Comparison of ENCODE assay signal across 25 cellular contexts in the genomic region with DNA sequence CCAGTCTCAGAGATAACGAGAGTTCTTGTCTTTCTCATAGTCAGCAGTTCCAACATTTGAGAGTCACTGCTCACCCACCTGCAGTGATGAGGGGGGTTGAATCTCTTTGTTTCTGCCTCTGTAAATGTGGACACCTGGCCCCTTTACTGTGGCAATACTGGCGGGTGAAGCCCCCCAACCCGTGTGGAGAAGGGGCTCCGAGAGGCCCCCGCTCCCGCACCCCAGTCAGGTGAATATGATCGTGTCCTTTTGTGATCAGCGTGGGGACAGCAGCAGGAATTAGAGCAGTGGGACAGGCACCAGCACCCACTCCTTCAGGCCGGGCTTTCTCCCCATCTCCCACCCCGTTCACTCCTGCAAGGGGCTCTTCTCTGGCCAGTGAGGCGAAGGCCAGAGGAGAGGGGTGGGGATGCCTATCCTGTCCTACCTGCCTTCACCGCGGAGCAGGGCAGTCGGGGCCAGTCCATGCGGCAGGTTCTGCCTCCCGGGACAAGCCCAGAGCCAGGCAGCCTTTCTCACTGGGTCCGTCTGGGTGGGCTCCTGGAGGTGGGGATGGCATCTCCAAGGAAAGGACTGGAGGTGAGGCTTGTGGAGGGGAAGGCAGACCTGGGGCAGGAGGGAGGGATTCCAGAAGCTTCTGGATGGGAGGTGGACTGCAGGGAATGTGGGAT.
"Had no signal": no experiment of that assay in that cellular context is flagged by ENCODE, and none has a peak within 500 bp of the region (broad histone marks: within the 10 kb centered on the region; RNA-seq: fewer than 3 reads in every experiment).

No MANE protein-coding gene starts in this region.

- FAIRE-seq: urothelium cell line had no signal

- H3K9me3 Mint-ChIP-seq: activated T-helper 17 cell treated with anti-CD3 and anti-CD28 coated beads, Interleukin-2, amount 50 U/mL, for 72 hours; neural progenitor cell; stimulated activated memory B cell treated with anti-CD40 and anti-IgM and Interleukin-4, amounts not matched to agents 10 μg/mL and 1 μg/mL and 100 μg/mL, for 72 hours had no signal

- H3K9ac ChIP-seq: neural progenitor cell had no signal

- H3K36me3 Mint-ChIP-seq: activated naive CD8-positive, alpha-beta T cell; mesothelial cell of epicardium; naive thymus-derived CD8-positive, alpha-beta T cell; neural progenitor cell; stimulated activated memory B cell treated with anti-CD40 and anti-IgM and Interleukin-4, amounts not matched to agents 10 μg/mL and 1 μg/mL and 100 μg/mL, for 72 hours had no signal

- H3K27me3 ChIP-seq: adrenal gland, breast epithelium, hepatocyte, neural progenitor cell, stomach, suprapubic skin had no signal

- H3K4me1 Mint-ChIP-seq: activated T-helper 17 cell treated with anti-CD3 and anti-CD28 coated beads, Interleukin-2, amount 50 U/mL, for 72 hours; naive thymus-derived CD8-positive, alpha-beta T cell; WTC11 had no signal

- H3K36me3 ChIP-seq: adrenal gland, breast epithelium, neural progenitor cell, prostate gland, stomach, suprapubic skin, tibial nerve had no signal

- H3K27ac Mint-ChIP-seq: activated naive CD8-positive, alpha-beta T cell; activated T-helper 17 cell treated with anti-CD3 and anti-CD28 coated beads, Interleukin-2, amount 50 U/mL, for 72 hours; stimulated activated memory B cell treated with anti-CD40 and anti-IgM and Interleukin-4, amounts not matched to agents 10 μg/mL and 1 μg/mL and 100 μg/mL, for 72 hours; T-helper 1 cell treated with Interleukin-12 subunit alpha and Interleukin-12 subunit beta and Interleukin-4 antibody, amounts not matched to agents 30 μg/mL and 1 μg/mL, for 36 hours; WTC11 had no signal

- H3K4me2 ChIP-seq: hepatocyte, neural progenitor cell had no signal

- H3K4me3 ChIP-seq: adrenal gland, breast epithelium, hepatocyte, lung, neural progenitor cell, prostate gland, stomach, suprapubic skin, tibial nerve had no signal

- ATAC-seq: activated T-helper 17 cell treated with anti-CD3 and anti-CD28 coated beads, Interleukin-2, amount 50 U/mL, for 72 hours; naive thymus-derived CD8-positive, alpha-beta T cell; stimulated activated memory B cell treated with anti-CD40 and anti-IgM and Interleukin-4, amounts not matched to agents 10 μg/mL and 1 μg/mL and 100 μg/mL, for 72 hours; WTC11 had no signal

- H3K27ac ChIP-seq: adrenal gland, hepatocyte, neural progenitor cell, prostate gland, suprapubic skin, tibial nerve had no signal

- DNase-seq: activated naive CD4-positive, alpha-beta T cell; activated T-cell treated with anti-CD3 and anti-CD28 coated beads, Interleukin-2, amount 50 U/mL, for 1 hour; adrenal gland; cerebellar nuclear complex; effector CD4-positive, alpha-beta T cell; erythroblast; naive thymus-derived CD8-positive, alpha-beta T cell; stimulated activated CD4-positive, alpha-beta T cell treated with anti-CD3 and anti-CD28 coated beads, Interleukin-12 subunit alpha, Interleukin-12 subunit beta, amount 100 ng/mL, for 4 hours; stimulated activated CD4-positive, alpha-beta T cell treated with anti-CD3 and anti-CD28 coated beads, Interleukin-2, amount 100 ng/mL, for 24 hours; stomach; T1000 had no signal

- H2AFZ ChIP-seq: hepatocyte, neural progenitor cell had no signal

- H3K4me3 Mint-ChIP-seq: activated naive CD8-positive, alpha-beta T cell; activated T-helper 17 cell treated with anti-CD3 and anti-CD28 coated beads, Interleukin-2, amount 50 U/mL, for 72 hours; mesothelial cell of epicardium; naive thymus-derived CD8-positive, alpha-beta T cell; neural progenitor cell; stimulated activated memory B cell treated with anti-CD40 and anti-IgM and Interleukin-4, amounts not matched to agents 10 μg/mL and 1 μg/mL and 100 μg/mL, for 72 hours; T-helper 1 cell treated with Interleukin-12 subunit alpha and Interleukin-12 subunit beta and Interleukin-4 antibody, amounts not matched to agents 30 μg/mL and 1 μg/mL, for 36 hours; WTC11 had no signal

- H3K9me3 ChIP-seq: adrenal gland, breast epithelium, prostate gland, suprapubic skin had no signal
